Comparison of ENCODE assay signal across 8 cellular contexts in genomic region chr11:111926505-111927391, GRCh38. TPM values are rescaled to one million over a fixed set of nuclear protein-coding genes. Genes with fewer than 3 reads are reported as not detected.
A peak's percentile ranks its signal among the peaks of the same experiment; 100 is the strongest.
DNase-seq lines count a peak whose midpoint lies in the region; ATAC-seq, FAIRE-seq and TF ChIP-seq lines count a peak whose summit lies in the region.

No MANE protein-coding gene starts in this region.

- H3K36me3 ChIP-seq in BE2C = no peaks in the 10 kb centered on the region

- no peaks in the 10 kb centered on the region for H3K36me3 Mint-ChIP-seq in activated CD4-positive, alpha-beta T cell treated with anti-CD3 and anti-CD28 coated beads for 36 hours (ENCODE audit: low read depth)

- intact Hi-C loops in activated CD4-positive, alpha-beta T cell treated with anti-CD3 and anti-CD28 coated beads for 36 hours (cut with DNase I, micrococcal nuclease) = loop anchor here (1.0 to 5.0 kb wide), 14 partner anchors 47 to 1388 kb away; partner anchors contain the start of genes ALG9 (in 2 of the 2), CFAP68 (in 2 of the 2), DLAT (in 2 of the 2) and FDXACB1 (in 2 of the 2)

- H3K4me1 ChIP-seq in BE2C = peaks cover 6% of the 10 kb centered on the region

- peak overlapping the region; percentile 75 for H3K4me3 Mint-ChIP-seq in activated CD4-positive, alpha-beta T cell treated with anti-CD3 and anti-CD28 coated beads for 36 hours

- peaks cover 18% of the 10 kb centered on the region for H3K4me1 Mint-ChIP-seq in activated CD4-positive, alpha-beta T cell treated with anti-CD3 and anti-CD28 coated beads for 36 hours

- no peaks in the 10 kb centered on the region for H3K9me3 ChIP-seq in BE2C

- CTCF ChIA-PET in activated CD4-positive, alpha-beta T cell treated with anti-CD3 and anti-CD28 coated beads for 36 hours (lab: Charles Lee) = interaction anchor here (0.6 to 2.6 kb wide), 22 partner anchors 8 to 1470 kb away, joined by 3 to 38 read pairs (median 4); partner anchors contain the start of genes ALG9, C11orf52, DIXDC1 and SDHD

- DNase-seq in BE2C (peak; percentile 98), GM19239 (ENCODE audit: insufficient read length, low spot score) (peak; percentile 91), NCI-H510A treated with DMSO at 0.1 percent for 48 hours (lab: John Stamatoyannopoulos, UW) (peak; percentile 98), kidney tubule cell (ENCODE audit: low spot score) (peak; percentile 97)
- DNase-seq in activated CD4-positive, alpha-beta T cell treated with anti-CD3 and anti-CD28 coated beads for 36 hours = peak; percentile 96
- peak; percentile 85 to 88 for DNase-seq in stimulated activated CD4-positive, alpha-beta T cell treated with anti-CD3 and anti-CD28 coated beads, Interleukin-1b, Interleukin-23, amount 100 ng/mL, for 1 hour (ENCODE audit: low read depth in 2 of 2)

- peak overlapping the region; percentile 97 for H3K27ac ChIP-seq in cingulate gyrus (ENCODE audit: low read depth, low read length)

- TF ChIP-seq CTCF in BE2C (IDR thresholded peaks at IDR 0.05; ENCODE audit: low read depth, low read length) = no peak

- no peaks in the 10 kb centered on the region for H3K9me3 Mint-ChIP-seq in activated CD4-positive, alpha-beta T cell treated with anti-CD3 and anti-CD28 coated beads for 36 hours (ENCODE audit: low read depth)

- peak; percentile 93 for FAIRE-seq in GM19239 (lab: Jason Lieb, UNC)

- peak overlapping the region; percentile 64 for H3K4me3 ChIP-seq in BE2C (ENCODE audit: low read depth, low read length)

- no peaks in the 10 kb centered on the region for H3K27me3 Mint-ChIP-seq in activated CD4-positive, alpha-beta T cell treated with anti-CD3 and anti-CD28 coated beads for 36 hours

- no peaks in the 10 kb centered on the region for H3K27me3 ChIP-seq in BE2C

- POLR2A ChIA-PET in activated CD4-positive, alpha-beta T cell treated with anti-CD3 and anti-CD28 coated beads for 36 hours (lab: Charles Lee) = interaction anchor here (0.7 to 1.7 kb wide), 10 partner anchors 10 to 156 kb away, joined by 3 to 14 read pairs (median 4); partner anchors contain the start of genes ALG9 and DIXDC1

- H3K27ac Mint-ChIP-seq in activated CD4-positive, alpha-beta T cell treated with anti-CD3 and anti-CD28 coated beads for 36 hours = peak overlapping the region; percentile 92

- ATAC-seq in HG03442 (IDR thresholded peaks at IDR 0.05; ENCODE audit: unreplicated experiment) = peak; percentile 91
- peak; percentile 91 for ATAC-seq in activated CD4-positive, alpha-beta T cell treated with anti-CD3 and anti-CD28 coated beads for 36 hours

RNA-seq across cellular contexts. Expression of gene C11orf52, which starts 8.0 kb away (rescaled TPM):
- polyA plus RNA-seq in BE2C (2012; ENCODE audit: insufficient read depth, insufficient read length, low read depth) = not detected
- total RNA-seq in activated CD4-positive, alpha-beta T cell treated with anti-CD3 and anti-CD28 coated beads for 36 hours = not detected

RNA-seq across cellular contexts. Expression of gene DIXDC1, which starts 10.4 kb away (rescaled TPM):
- 10.6 TPM for polyA plus RNA-seq in BE2C (2012; ENCODE audit: insufficient read depth, insufficient read length, low read depth)
- total RNA-seq in activated CD4-positive, alpha-beta T cell treated with anti-CD3 and anti-CD28 coated beads for 36 hours = 10 to 100 TPM in 1 of 2 experiments, 1 to 10 TPM in 1; 10.0 to 14.0 TPM

RNA-seq across cellular contexts. Expression of gene HSPB2, which starts 14.2 kb away (rescaled TPM):
- not detected for polyA plus RNA-seq in BE2C (2012; ENCODE audit: insufficient read depth, insufficient read length, low read depth)
- not detected for total RNA-seq in activated CD4-positive, alpha-beta T cell treated with anti-CD3 and anti-CD28 coated beads for 36 hours

RNA-seq across cellular contexts. Expression of gene CRYAB, which starts 15.2 kb away (rescaled TPM):
- not detected for polyA plus RNA-seq in BE2C (2012; ENCODE audit: insufficient read depth, insufficient read length, low read depth)
- total RNA-seq in activated CD4-positive, alpha-beta T cell treated with anti-CD3 and anti-CD28 coated beads for 36 hours = not detected

RNA-seq across cellular contexts. Expression of gene CFAP68, which starts 47.4 kb away (rescaled TPM):
- polyA plus RNA-seq in BE2C (2012; ENCODE audit: insufficient read depth, insufficient read length, low read depth) = 24.8 TPM
- total RNA-seq in activated CD4-positive, alpha-beta T cell treated with anti-CD3 and anti-CD28 coated beads for 36 hours = 10 to 100 TPM; 32.1 to 49.7 TPM

Comparison
In these comparisons a context has a peak if more than half of its experiments do, and no peak if none do; other contexts are left out.
1. Peak in every context shown above with its lines: DNase-seq, ATAC-seq, H3K4me3 ChIP-seq and H3K27ac ChIP-seq.